18 cellular contexts compared by ENCODE assay signal in the genomic region with DNA sequence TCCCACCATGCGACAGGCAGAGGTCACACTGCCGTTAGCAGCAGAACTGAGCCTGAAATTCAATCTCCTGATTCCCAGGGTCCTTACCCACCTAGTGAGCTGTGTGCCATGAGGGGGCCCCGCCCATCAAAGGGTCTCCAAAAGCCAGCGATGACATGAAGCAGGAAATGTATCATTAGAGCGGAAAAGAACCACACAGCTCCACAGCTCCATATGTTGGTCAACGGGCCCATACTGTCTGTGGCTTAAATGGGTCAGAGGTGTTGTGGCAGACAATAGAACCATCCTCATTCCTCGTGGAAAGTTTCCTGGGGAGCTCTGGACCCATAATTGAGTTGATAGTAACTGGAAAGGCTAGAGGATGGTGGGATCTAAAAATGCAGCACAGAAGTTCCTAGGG.
DNase-seq lines count a peak whose midpoint lies in the region; ATAC-seq and TF ChIP-seq lines count a peak whose summit lies in the region.
"Had no signal": no experiment of that assay in that cellular context is flagged by ENCODE, and none has a peak within 500 bp of the region (broad histone marks: within the 10 kb centered on the region; RNA-seq: fewer than 3 reads in every experiment).

No MANE protein-coding gene starts in this region.

- H3K9me3 ChIP-seq in SK-N-SH (no peaks in the 10 kb centered on the region), SJCRH30 (replicated peaks) (no peaks in the 10 kb centered on the region), upper lobe of left lung (no peaks in the 10 kb centered on the region)
- H3K9me3 ChIP-seq: HAP-1 had no signal

- no peaks in the 10 kb centered on the region for H3K27me3 ChIP-seq in SK-N-SH (ENCODE audit: insufficient read depth)
- H3K27me3 ChIP-seq in SJCRH30: no peaks in the 10 kb centered on the region
- no peaks in the 10 kb centered on the region for H3K27me3 ChIP-seq in upper lobe of left lung
- no peaks in the 10 kb centered on the region for H3K27me3 ChIP-seq in H7 (ENCODE audit: control insufficient read depth, insufficient read depth, low read length)

- TF ChIP-seq RAD21 in SK-N-SH (IDR thresholded peaks at IDR 0.05; ENCODE audit: low read length): no peak

- peak overlapping the region in 1 of 2 experiments; percentile 93; a peak in 2 of 4 replicates for H3K27ac ChIP-seq in SK-N-SH (ENCODE audit: low read depth in 2 of 2, low read length in 1 of 2)
- H3K27ac ChIP-seq in SJCRH30: peak overlapping the region; percentile 82; the same call in 1 of the 2 replicates
- H3K27ac ChIP-seq in upper lobe of left lung: peak overlapping the region; percentile 30 to 76 (median 62)
- H3K27ac ChIP-seq: 22Rv1 had no signal

- 95% methylated on average over 7 of the region's 7 CpGs for WGBS in SK-N-SH (ENCODE audit: low lambda C conversion rate)
- 80 to 92% methylated on average over 4 to 7 of the region's 7 CpGs for WGBS in upper lobe of left lung, 2 donors

- H3K36me3 ChIP-seq in SK-N-SH (replicated peaks in 1 of 2; ENCODE audit: control insufficient read depth in 1 of 2, insufficient read depth in 2 of 2, low read length in 1 of 2) (no peaks in the 10 kb centered on the region), SJCRH30 (no peaks in the 10 kb centered on the region), upper lobe of left lung (no peaks in the 10 kb centered on the region), H7 (replicated peaks; ENCODE audit: control insufficient read depth, insufficient read depth, low read length) (no peaks in the 10 kb centered on the region; the same call in 1 of the 2 replicates)
- H3K36me3 ChIP-seq: HAP-1 had no signal

- DNase-seq in SK-N-SH (no peak), SJCRH30 (peak in 1 of 2 experiments; percentile 45), lung microvascular endothelial cell (ENCODE audit: low read depth in 2 of 2) (peak; percentile 91 to 95), upper lobe of left lung (no peak), C1 segment of cervical spinal cord (lab: John Stamatoyannopoulos, UW) (no peak), NCI-H1436 (lab: John Stamatoyannopoulos, UW) (no peak), H7 (no peak)
- DNase-seq: CD4-positive, CD25-positive, alpha-beta regulatory T cell; GF-D8; NCI-H1092 treated with DMSO at 0.1 percent for 48 hours; NCI-H2081; NCI-H2171 treated with DMSO at 0.1 percent for 48 hours; NCI-H446 treated with DMSO at 0.1 percent for 48 hours; NCI-H69; SHP77 had no signal

- H3K4me1 ChIP-seq in SK-N-SH (ENCODE audit: control insufficient read depth in 1 of 2, insufficient read depth in 2 of 2, low read depth in 1 of 2, low read length in 1 of 2) (peaks cover 27 to 54% of the 10 kb centered on the region in 2 experiments; a peak in 3 of 4 replicates), SJCRH30 (peaks cover 97% of the 10 kb centered on the region), upper lobe of left lung (peaks cover 14 to 62% (median 33%) of the 10 kb centered on the region in 4 donors)

- H3K9me2 ChIP-seq in SK-N-SH: no peaks in the 10 kb centered on the region

- TF ChIP-seq EP300 in SK-N-SH (IDR thresholded peaks at IDR 0.05; ENCODE audit: borderline replicate concordance in 1 of 2, low read depth in 1 of 2, low read length in 1 of 2) (no peak), upper lobe of left lung (IDR thresholded peaks at IDR 0.05) (no peak)

- peaks cover 49% of the 10 kb centered on the region for H3F3A ChIP-seq in SK-N-SH (replicated peaks; ENCODE audit: insufficient read depth)

- no peak overlapping the region for H3K4me3 ChIP-seq in SK-N-SH (ENCODE audit: low read depth in 2 of 2, low read length in 1 of 2)
- H3K4me3 ChIP-seq in SJCRH30: no peak overlapping the region
- H3K4me3 ChIP-seq in upper lobe of left lung: no peak overlapping the region
- no peak overlapping the region for H3K4me3 ChIP-seq in H7 (ENCODE audit: insufficient read depth, low read depth, low read length)
- H3K4me3 ChIP-seq: HAP-1 had no signal

- H4K20me1 ChIP-seq in SK-N-SH (ENCODE audit: insufficient read depth): no peaks in the 10 kb centered on the region

- ATAC-seq in SK-N-SH treated with all-trans-retinoic acid at 6 μM for 48 hours (no peak), upper lobe of left lung (ENCODE audit: low FRiP score in 2 of 2) (no peak)

- no peak overlapping the region for H2AFZ ChIP-seq in SK-N-SH (ENCODE audit: low read depth)

- H3K4me2 ChIP-seq in SK-N-SH: no peak overlapping the region

- POLR2A ChIA-PET in SK-N-SH (lab: Yijun Ruan, JAX): no interaction called here

- CTCF ChIA-PET in SK-N-SH (lab: Yijun Ruan, JAX): interaction anchor here (1.0 to 2.4 kb wide), 5 partner anchors 9 to 80 kb away, joined by 3 to 13 read pairs (median 4); no protein-coding TSS in a partner anchor

- TF ChIP-seq CTCF in SK-N-SH (IDR thresholded peaks at IDR 0.05) (no peak), upper lobe of left lung (IDR thresholded peaks at IDR 0.05) (no peak)

- peak overlapping the region; percentile 27; the same call in 1 of the 2 replicates for H3K9ac ChIP-seq in SK-N-SH

- no peak for TF ChIP-seq POLR2A in upper lobe of left lung (IDR thresholded peaks at IDR 0.05)

- peaks cover 13% of the 10 kb centered on the region for H3K79me2 ChIP-seq in SK-N-SH (ENCODE audit: insufficient read depth)

TF ChIP-seq in SK-N-SH, 30 proteins besides CTCF, POLR2A, EP300 and RAD21:
- TF ChIP-seq CHD2 (IDR thresholded peaks at IDR 0.05; ENCODE audit: low read length, partially characterized antibody) (no peak), TAF1 (IDR thresholded peaks at IDR 0.05; ENCODE audit: borderline replicate concordance, low read depth, low read length) (no peak), TCF12 (IDR thresholded peaks at IDR 0.05) (no peak), FOXJ3 (CRISPR knock-in tag; IDR thresholded peaks at IDR 0.05) (no peak), ELF1 (IDR thresholded peaks at IDR 0.05) (no peak), GABPA (IDR thresholded peaks at IDR 0.05; ENCODE audit: low read depth) (no peak), RFX5 (IDR thresholded peaks at IDR 0.05; ENCODE audit: low read length) (no peak), EZH2phosphoT487 (IDR thresholded peaks at IDR 0.05; ENCODE audit: borderline replicate concordance, low read depth) (no peak), GATA2 (CRISPR knock-in tag; IDR thresholded peaks at IDR 0.05) (no peak), PBX3 (IDR thresholded peaks at IDR 0.05) (no peak), MXI1 (IDR thresholded peaks at IDR 0.05; ENCODE audit: low read depth, low read length) (no peak), SIN3A (IDR thresholded peaks at IDR 0.05; ENCODE audit: borderline replicate concordance, low read depth, low read length) (no peak)

TF ChIP-seq in SK-N-SH treated with all-trans-retinoic acid at 6 μM for 48 hours, 23 proteins besides CTCF, POLR2A, EP300 and RAD21:
- no peak for TF ChIP-seq CSDC2 (CRISPR knock-in tag; IDR thresholded peaks at IDR 0.05)
- no peak for TF ChIP-seq ZNF70 (CRISPR knock-in tag; IDR thresholded peaks at IDR 0.05)
- TF ChIP-seq SNAI2 (CRISPR knock-in tag; IDR thresholded peaks at IDR 0.05): no peak
- no peak for TF ChIP-seq ZNF8 (CRISPR knock-in tag; IDR thresholded peaks at IDR 0.05)
- no peak for TF ChIP-seq ISL1 (CRISPR knock-in tag; IDR thresholded peaks at IDR 0.05)
- TF ChIP-seq, protein P1, sequence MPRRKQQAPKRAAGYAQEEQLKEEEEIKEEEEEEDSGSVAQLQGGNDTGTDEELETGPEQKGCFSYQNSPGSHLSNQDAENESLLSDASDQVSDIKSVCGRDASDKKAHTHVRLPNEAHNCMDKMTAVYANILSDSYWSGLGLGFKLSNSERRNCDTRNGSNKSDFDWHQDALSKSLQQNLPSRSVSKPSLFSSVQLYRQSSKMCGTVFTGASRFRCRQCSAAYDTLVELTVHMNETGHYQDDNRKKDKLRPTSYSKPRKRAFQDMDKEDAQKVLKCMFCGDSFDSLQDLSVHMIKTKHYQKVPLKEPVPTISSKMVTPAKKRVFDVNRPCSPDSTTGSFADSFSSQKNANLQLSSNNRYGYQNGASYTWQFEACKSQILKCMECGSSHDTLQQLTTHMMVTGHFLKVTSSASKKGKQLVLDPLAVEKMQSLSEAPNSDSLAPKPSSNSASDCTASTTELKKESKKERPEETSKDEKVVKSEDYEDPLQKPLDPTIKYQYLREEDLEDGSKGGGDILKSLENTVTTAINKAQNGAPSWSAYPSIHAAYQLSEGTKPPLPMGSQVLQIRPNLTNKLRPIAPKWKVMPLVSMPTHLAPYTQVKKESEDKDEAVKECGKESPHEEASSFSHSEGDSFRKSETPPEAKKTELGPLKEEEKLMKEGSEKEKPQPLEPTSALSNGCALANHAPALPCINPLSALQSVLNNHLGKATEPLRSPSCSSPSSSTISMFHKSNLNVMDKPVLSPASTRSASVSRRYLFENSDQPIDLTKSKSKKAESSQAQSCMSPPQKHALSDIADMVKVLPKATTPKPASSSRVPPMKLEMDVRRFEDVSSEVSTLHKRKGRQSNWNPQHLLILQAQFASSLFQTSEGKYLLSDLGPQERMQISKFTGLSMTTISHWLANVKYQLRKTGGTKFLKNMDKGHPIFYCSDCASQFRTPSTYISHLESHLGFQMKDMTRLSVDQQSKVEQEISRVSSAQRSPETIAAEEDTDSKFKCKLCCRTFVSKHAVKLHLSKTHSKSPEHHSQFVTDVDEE (CRISPR knock-in tag; IDR thresholded peaks at IDR 0.05): no peak
- no peak for TF ChIP-seq CREB5 (CRISPR knock-in tag; IDR thresholded peaks at IDR 0.05; ENCODE audit: low read depth)

Comparison
In these comparisons a context has a peak if more than half of its experiments do, and no peak if none do; other contexts are left out.
1. DNase-seq: peak in lung microvascular endothelial cell (2 of 2); none in SK-N-SH (single experiment), upper lobe of left lung (0 of 2), C1 segment of cervical spinal cord (0 of 14), NCI-H1436 (single experiment) and H7 (single experiment).